2 cellular contexts compared by ENCODE assay signal in the genomic region with DNA sequence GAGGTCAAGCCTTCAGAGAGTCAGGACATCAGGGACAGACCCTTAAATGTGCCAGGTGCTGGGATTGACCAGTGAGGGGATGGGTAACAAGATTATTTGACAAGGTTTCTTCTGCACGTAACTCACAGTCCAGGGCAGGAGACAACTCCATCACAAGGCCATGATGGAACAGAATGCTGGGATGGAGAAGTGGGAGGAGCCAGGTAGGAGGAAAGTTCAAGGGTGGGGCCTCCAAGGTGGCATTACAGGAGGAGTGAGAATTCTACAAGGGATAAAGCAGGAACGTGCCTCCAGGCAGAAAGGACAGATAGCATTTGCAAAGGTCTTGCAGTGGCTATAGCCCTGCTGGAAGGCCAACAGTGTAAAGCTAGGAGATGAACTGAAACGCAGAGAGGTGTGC.
TF ChIP-seq lines count a peak whose summit lies in the region.

No MANE protein-coding gene starts in this region.

TF ChIP-seq in GM23338, 12 proteins besides CTCF, POLR2A, EP300 and RAD21 (continued from another document):
- TF ChIP-seq ZNF462 (CRISPR knock-in tag; IDR thresholded peaks at IDR 0.05) = no peak
- TF ChIP-seq REST (IDR thresholded peaks at IDR 0.05; ENCODE audit: unreplicated experiment) = no peak
- TF ChIP-seq CREB1 (CRISPR knock-in tag; IDR thresholded peaks at IDR 0.05; ENCODE audit: low read depth) = no peak
- no peak for TF ChIP-seq STAT1 (IDR thresholded peaks at IDR 0.05; ENCODE audit: unreplicated experiment)
- TF ChIP-seq EZH2phosphoT487 (IDR thresholded peaks at IDR 0.05; ENCODE audit: unreplicated experiment) = no peak
- TF ChIP-seq POLR2AphosphoS5 (IDR thresholded peaks at IDR 0.05; ENCODE audit: low read depth) = no peak

TF ChIP-seq in WTC11, 78 proteins besides CTCF, POLR2A, EP300 and RAD21 (continued from another document):
- TF ChIP-seq, protein P1, sequence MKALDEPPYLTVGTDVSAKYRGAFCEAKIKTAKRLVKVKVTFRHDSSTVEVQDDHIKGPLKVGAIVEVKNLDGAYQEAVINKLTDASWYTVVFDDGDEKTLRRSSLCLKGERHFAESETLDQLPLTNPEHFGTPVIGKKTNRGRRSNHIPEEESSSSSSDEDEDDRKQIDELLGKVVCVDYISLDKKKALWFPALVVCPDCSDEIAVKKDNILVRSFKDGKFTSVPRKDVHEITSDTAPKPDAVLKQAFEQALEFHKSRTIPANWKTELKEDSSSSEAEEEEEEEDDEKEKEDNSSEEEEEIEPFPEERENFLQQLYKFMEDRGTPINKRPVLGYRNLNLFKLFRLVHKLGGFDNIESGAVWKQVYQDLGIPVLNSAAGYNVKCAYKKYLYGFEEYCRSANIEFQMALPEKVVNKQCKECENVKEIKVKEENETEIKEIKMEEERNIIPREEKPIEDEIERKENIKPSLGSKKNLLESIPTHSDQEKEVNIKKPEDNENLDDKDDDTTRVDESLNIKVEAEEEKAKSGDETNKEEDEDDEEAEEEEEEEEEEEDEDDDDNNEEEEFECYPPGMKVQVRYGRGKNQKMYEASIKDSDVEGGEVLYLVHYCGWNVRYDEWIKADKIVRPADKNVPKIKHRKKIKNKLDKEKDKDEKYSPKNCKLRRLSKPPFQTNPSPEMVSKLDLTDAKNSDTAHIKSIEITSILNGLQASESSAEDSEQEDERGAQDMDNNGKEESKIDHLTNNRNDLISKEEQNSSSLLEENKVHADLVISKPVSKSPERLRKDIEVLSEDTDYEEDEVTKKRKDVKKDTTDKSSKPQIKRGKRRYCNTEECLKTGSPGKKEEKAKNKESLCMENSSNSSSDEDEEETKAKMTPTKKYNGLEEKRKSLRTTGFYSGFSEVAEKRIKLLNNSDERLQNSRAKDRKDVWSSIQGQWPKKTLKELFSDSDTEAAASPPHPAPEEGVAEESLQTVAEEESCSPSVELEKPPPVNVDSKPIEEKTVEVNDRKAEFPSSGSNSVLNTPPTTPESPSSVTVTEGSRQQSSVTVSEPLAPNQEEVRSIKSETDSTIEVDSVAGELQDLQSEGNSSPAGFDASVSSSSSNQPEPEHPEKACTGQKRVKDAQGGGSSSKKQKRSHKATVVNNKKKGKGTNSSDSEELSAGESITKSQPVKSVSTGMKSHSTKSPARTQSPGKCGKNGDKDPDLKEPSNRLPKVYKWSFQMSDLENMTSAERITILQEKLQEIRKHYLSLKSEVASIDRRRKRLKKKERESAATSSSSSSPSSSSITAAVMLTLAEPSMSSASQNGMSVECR (CRISPR knock-in tag; IDR thresholded peaks at IDR 0.05; ENCODE audit: borderline replicate concordance) = no peak
- TF ChIP-seq PREB (CRISPR knock-in tag; IDR thresholded peaks at IDR 0.05; ENCODE audit: borderline replicate concordance) = no peak
- no peak for TF ChIP-seq TEAD1 (CRISPR knock-in tag; IDR thresholded peaks at IDR 0.05)
- no peak for TF ChIP-seq ZNF423 (CRISPR knock-in tag; IDR thresholded peaks at IDR 0.05)
- no peak for TF ChIP-seq TCF7 (CRISPR knock-in tag; IDR thresholded peaks at IDR 0.05; ENCODE audit: low read depth)
- TF ChIP-seq, protein P2, sequence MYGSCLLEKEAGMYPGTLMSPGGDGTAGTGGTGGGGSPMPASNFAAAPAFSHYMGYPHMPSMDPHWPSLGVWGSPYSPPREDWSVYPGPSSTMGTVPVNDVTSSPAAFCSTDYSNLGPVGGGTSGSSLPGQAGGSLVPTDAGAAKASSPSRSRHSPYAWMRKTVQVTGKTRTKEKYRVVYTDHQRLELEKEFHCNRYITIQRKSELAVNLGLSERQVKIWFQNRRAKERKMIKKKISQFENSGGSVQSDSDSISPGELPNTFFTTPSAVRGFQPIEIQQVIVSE (CRISPR knock-in tag; IDR thresholded peaks at IDR 0.05; ENCODE audit: borderline replicate concordance) = no peak
- no peak for TF ChIP-seq SMAD3 (CRISPR knock-in tag; IDR thresholded peaks at IDR 0.05; ENCODE audit: borderline replicate concordance)
- TF ChIP-seq, protein P3, sequence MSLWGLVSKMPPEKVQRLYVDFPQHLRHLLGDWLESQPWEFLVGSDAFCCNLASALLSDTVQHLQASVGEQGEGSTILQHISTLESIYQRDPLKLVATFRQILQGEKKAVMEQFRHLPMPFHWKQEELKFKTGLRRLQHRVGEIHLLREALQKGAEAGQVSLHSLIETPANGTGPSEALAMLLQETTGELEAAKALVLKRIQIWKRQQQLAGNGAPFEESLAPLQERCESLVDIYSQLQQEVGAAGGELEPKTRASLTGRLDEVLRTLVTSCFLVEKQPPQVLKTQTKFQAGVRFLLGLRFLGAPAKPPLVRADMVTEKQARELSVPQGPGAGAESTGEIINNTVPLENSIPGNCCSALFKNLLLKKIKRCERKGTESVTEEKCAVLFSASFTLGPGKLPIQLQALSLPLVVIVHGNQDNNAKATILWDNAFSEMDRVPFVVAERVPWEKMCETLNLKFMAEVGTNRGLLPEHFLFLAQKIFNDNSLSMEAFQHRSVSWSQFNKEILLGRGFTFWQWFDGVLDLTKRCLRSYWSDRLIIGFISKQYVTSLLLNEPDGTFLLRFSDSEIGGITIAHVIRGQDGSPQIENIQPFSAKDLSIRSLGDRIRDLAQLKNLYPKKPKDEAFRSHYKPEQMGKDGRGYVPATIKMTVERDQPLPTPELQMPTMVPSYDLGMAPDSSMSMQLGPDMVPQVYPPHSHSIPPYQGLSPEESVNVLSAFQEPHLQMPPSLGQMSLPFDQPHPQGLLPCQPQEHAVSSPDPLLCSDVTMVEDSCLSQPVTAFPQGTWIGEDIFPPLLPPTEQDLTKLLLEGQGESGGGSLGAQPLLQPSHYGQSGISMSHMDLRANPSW (CRISPR knock-in tag; conservative IDR thresholded peaks at IDR 0.05; ENCODE audit: low read depth) = no peak
- TF ChIP-seq, protein P4, sequence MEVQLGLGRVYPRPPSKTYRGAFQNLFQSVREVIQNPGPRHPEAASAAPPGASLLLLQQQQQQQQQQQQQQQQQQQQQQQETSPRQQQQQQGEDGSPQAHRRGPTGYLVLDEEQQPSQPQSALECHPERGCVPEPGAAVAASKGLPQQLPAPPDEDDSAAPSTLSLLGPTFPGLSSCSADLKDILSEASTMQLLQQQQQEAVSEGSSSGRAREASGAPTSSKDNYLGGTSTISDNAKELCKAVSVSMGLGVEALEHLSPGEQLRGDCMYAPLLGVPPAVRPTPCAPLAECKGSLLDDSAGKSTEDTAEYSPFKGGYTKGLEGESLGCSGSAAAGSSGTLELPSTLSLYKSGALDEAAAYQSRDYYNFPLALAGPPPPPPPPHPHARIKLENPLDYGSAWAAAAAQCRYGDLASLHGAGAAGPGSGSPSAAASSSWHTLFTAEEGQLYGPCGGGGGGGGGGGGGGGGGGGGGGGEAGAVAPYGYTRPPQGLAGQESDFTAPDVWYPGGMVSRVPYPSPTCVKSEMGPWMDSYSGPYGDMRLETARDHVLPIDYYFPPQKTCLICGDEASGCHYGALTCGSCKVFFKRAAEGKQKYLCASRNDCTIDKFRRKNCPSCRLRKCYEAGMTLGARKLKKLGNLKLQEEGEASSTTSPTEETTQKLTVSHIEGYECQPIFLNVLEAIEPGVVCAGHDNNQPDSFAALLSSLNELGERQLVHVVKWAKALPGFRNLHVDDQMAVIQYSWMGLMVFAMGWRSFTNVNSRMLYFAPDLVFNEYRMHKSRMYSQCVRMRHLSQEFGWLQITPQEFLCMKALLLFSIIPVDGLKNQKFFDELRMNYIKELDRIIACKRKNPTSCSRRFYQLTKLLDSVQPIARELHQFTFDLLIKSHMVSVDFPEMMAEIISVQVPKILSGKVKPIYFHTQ (CRISPR knock-in tag; IDR thresholded peaks at IDR 0.05) = no peak
- TF ChIP-seq ESRRA (CRISPR knock-in tag; IDR thresholded peaks at IDR 0.05; ENCODE audit: borderline replicate concordance) = no peak
- no peak for TF ChIP-seq RELA (CRISPR knock-in tag; IDR thresholded peaks at IDR 0.05; ENCODE audit: borderline replicate concordance)
- no peak for TF ChIP-seq ELF4 (CRISPR knock-in tag; IDR thresholded peaks at IDR 0.05; ENCODE audit: low read depth)
- no peak for TF ChIP-seq JUN (CRISPR knock-in tag; IDR thresholded peaks at IDR 0.05)
- no peak for TF ChIP-seq ERG (CRISPR knock-in tag; IDR thresholded peaks at IDR 0.05)
- no peak for TF ChIP-seq ZNF425 (CRISPR knock-in tag; conservative IDR thresholded peaks at IDR 0.05)
- no peak for TF ChIP-seq ZNF219 (CRISPR knock-in tag; IDR thresholded peaks at IDR 0.05; ENCODE audit: borderline replicate concordance)
- TF ChIP-seq, protein P5, sequence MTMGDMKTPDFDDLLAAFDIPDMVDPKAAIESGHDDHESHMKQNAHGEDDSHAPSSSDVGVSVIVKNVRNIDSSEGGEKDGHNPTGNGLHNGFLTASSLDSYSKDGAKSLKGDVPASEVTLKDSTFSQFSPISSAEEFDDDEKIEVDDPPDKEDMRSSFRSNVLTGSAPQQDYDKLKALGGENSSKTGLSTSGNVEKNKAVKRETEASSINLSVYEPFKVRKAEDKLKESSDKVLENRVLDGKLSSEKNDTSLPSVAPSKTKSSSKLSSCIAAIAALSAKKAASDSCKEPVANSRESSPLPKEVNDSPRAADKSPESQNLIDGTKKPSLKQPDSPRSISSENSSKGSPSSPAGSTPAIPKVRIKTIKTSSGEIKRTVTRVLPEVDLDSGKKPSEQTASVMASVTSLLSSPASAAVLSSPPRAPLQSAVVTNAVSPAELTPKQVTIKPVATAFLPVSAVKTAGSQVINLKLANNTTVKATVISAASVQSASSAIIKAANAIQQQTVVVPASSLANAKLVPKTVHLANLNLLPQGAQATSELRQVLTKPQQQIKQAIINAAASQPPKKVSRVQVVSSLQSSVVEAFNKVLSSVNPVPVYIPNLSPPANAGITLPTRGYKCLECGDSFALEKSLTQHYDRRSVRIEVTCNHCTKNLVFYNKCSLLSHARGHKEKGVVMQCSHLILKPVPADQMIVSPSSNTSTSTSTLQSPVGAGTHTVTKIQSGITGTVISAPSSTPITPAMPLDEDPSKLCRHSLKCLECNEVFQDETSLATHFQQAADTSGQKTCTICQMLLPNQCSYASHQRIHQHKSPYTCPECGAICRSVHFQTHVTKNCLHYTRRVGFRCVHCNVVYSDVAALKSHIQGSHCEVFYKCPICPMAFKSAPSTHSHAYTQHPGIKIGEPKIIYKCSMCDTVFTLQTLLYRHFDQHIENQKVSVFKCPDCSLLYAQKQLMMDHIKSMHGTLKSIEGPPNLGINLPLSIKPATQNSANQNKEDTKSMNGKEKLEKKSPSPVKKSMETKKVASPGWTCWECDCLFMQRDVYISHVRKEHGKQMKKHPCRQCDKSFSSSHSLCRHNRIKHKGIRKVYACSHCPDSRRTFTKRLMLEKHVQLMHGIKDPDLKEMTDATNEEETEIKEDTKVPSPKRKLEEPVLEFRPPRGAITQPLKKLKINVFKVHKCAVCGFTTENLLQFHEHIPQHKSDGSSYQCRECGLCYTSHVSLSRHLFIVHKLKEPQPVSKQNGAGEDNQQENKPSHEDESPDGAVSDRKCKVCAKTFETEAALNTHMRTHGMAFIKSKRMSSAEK (CRISPR knock-in tag; IDR thresholded peaks at IDR 0.05; ENCODE audit: borderline replicate concordance) = no peak
